ENCODE assay signal across 23 cellular contexts in the genomic region with DNA sequence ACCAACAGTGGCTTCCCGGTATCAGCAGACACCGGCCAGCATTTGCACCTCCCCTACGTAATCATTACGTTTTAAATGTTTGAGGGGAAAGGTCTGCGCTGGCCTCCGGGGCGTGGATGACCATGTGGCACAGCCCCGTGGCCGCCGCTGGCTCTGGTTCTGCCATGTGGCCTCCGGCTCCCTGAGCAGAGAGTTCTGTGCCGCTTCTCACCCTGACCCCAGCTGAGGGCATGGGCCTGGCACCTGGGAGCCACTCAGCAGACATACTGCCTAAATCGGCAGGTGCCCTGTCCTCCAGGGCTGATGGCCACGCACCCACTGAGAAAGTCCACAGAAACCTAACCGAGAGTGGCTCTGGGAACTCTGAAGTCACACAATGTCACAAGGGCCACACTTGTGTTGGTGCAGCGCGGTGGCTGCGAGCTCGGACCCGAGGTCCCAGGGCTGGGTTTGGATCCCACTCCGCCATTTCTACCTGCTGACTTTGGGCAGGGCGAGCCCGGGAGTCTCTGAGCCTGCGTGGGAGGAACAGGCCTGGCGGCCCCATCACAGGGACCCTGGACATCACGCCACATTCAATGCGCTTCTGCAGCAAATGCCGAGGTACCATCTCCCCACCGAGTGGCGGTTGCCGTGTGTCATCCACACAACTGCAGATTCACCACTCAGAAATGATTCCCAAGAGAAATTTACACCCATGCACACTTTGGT. TPM values are rescaled to one million over a fixed set of nuclear protein-coding genes. Genes with fewer than 3 reads are reported as not detected.
DNase-seq lines count a peak whose midpoint lies in the region; ATAC-seq and TF ChIP-seq lines count a peak whose summit lies in the region.
"Had no signal": no experiment of that assay in that cellular context is flagged by ENCODE, and none has a peak within 500 bp of the region (broad histone marks: within the 10 kb centered on the region; RNA-seq: fewer than 3 reads in every experiment).

No MANE protein-coding gene starts in this region.

- H3K4me3 ChIP-seq in Karpas-422 (ENCODE audit: low read length) (peak overlapping the region; percentile 51; the same call in 1 of the 2 replicates), right lobe of liver (no peak overlapping the region), spleen (no peak overlapping the region)

- H3K79me2 ChIP-seq in Karpas-422 (ENCODE audit: low read length) = no peaks in the 10 kb centered on the region

- no peaks in the 10 kb centered on the region for H3K36me3 ChIP-seq in Karpas-422 (ENCODE audit: insufficient read depth, low read length)
- H3K36me3 ChIP-seq in right lobe of liver = no peaks in the 10 kb centered on the region
- H3K36me3 ChIP-seq in spleen = no peaks in the 10 kb centered on the region
- H3K36me3 ChIP-seq: SJCRH30 had no signal

- peaks cover 39% of the 10 kb centered on the region for H3K4me1 ChIP-seq in Karpas-422 (ENCODE audit: low read length)
- no peaks in the 10 kb centered on the region for H3K4me1 ChIP-seq in right lobe of liver
- H3K4me1 ChIP-seq in spleen = peaks cover 0 to 24% (median 8%) of the 10 kb centered on the region in 6 donors
- H3K4me1 ChIP-seq: SJCRH30 had no signal

- ATAC-seq in right lobe of liver (no peak), HG03432 (IDR thresholded peaks at IDR 0.05; ENCODE audit: unreplicated experiment) (no peak), GM18517 (IDR thresholded peaks at IDR 0.05; ENCODE audit: unreplicated experiment) (no peak), HG02852 (IDR thresholded peaks at IDR 0.05; ENCODE audit: unreplicated experiment) (no peak)
- ATAC-seq: HCT116 had no signal

- H3K27me3 ChIP-seq in Karpas-422 (ENCODE audit: low read length) (no peaks in the 10 kb centered on the region), right lobe of liver (no peaks in the 10 kb centered on the region), spleen (replicated peaks in 1 of 7) (peaks cover 0 to 84% (median 16%) of the 10 kb centered on the region in 7 donors)

- 67% methylated on average over 3 of the region's 31 CpGs for WGBS in right lobe of liver (ENCODE audit: insufficient coverage, low coverage, low lambda C conversion rate, missing lambda C conversion rate)
- 88 to 93% (median 90%) methylated on average over 22 to 31 of the region's 31 CpGs for WGBS in spleen, 5 donors

- H3K9me3 ChIP-seq in Karpas-422 (ENCODE audit: low read length) (no peaks in the 10 kb centered on the region), right lobe of liver (no peaks in the 10 kb centered on the region), spleen (no peaks in the 10 kb centered on the region)
- H3K9me3 ChIP-seq: SJCRH30 had no signal

- no peak overlapping the region for H2AFZ ChIP-seq in Karpas-422 (ENCODE audit: low read length)

- no peaks in the 10 kb centered on the region for H3K9me2 ChIP-seq in Karpas-422 (replicated peaks; ENCODE audit: insufficient read depth, low read length)

- TF ChIP-seq CTCF in right lobe of liver (IDR thresholded peaks at IDR 0.05) = no peak
- no peak for TF ChIP-seq CTCF in spleen (IDR thresholded peaks at IDR 0.05 in 8 of 11, conservative IDR thresholded peaks at IDR 0.05 in 3 of 11)

- H4K20me1 ChIP-seq in Karpas-422 (ENCODE audit: insufficient read depth, low read depth, low read length) = no peaks in the 10 kb centered on the region

- TF ChIP-seq POLR2A in right lobe of liver (IDR thresholded peaks at IDR 0.05) (no peak), spleen (IDR thresholded peaks at IDR 0.05) (no peak)

- no peak overlapping the region for H3K27ac ChIP-seq in Karpas-422 (ENCODE audit: low read length)
- no peak overlapping the region for H3K27ac ChIP-seq in right lobe of liver
- no peak overlapping the region for H3K27ac ChIP-seq in spleen
- H3K27ac ChIP-seq: 22Rv1, C4-2B, RWPE1, SJCRH30 had no signal

- peak; percentile 7 for DNase-seq in activated CD8-positive, alpha-beta memory T cell treated with anti-CD3 and anti-CD28 coated beads, Interleukin-2, amount 50 U/mL, for 4 hours
- DNase-seq in activated CD8-positive, alpha-beta memory T cell treated with anti-CD3 and anti-CD28 coated beads for 24 hours = no peak
- DNase-seq in Karpas-422 (no peak), right lobe of liver (peak; percentile 8 to 43 (median 37)), spleen (peak; percentile 71)
- DNase-seq: ACHN; GOT3; KBM-7; NCI-H146; NCI-H2029; NCI-H2227 treated with DMSO at 0.1 percent for 48 hours; NCI-H510A treated with DMSO at 0.1 percent for 48 hours; NCI-H774; NK-92 treated with Interleukin-12 subunit alpha and Interleukin-12 subunit beta, amount 100 ng/mL, for 24 hours had no signal

- H3K4me2 ChIP-seq in Karpas-422 (ENCODE audit: low read depth, low read length, poor library complexity, severe bottlenecking) = peak overlapping the region; percentile 84

- H3K9ac ChIP-seq in Karpas-422 (ENCODE audit: low read length) = peak overlapping the region; percentile 53

- intact Hi-C loops in right lobe of liver (cut with DNase I) = no loop called here
- intact Hi-C loops in spleen (cut with DNase I; ENCODE audit: low total_unique reads) = no loop called here

RNA-seq across cellular contexts. Expression of a gene that starts 25.3 kb away (rescaled TPM):
- total RNA-seq in Karpas-422 (2014; rRNA removed; shearing (Covaris generic); ENCODE audit: low replicate concordance) = 0.22 and 1.5 TPM in 2 replicates
- under 1 TPM; 0.16 to 0.67 (median 0.32) TPM for total RNA-seq in right lobe of liver
- 1 to 10 TPM in 1 of 7 donors, under 1 TPM in 5, not detected in 1; 0.09 to 1.1 (median 0.45) TPM for total RNA-seq in spleen
- under 1 TPM in 2 of 3 donors, not detected in 1; 0.03 to 0.08 TPM for polyA plus RNA-seq in spleen
- total RNA-seq: HT-29 had no signal

Comparison
In these comparisons a context has a peak if more than half of its experiments do, and no peak if none do; other contexts are left out.
1. DNase-seq: peak in activated CD8-positive, alpha-beta memory T cell treated with anti-CD3 and anti-CD28 coated beads, Interleukin-2, amount 50 U/mL, for 4 hours (single experiment), right lobe of liver (3 of 3) and spleen (single experiment); none in activated CD8-positive, alpha-beta memory T cell treated with anti-CD3 and anti-CD28 coated beads for 24 hours (single experiment) and Karpas-422 (single experiment).